Comparison of ENCODE assay signal across 21 cellular contexts in genomic region chr6:11040134-11040533, GRCh38. TPM values are rescaled to one million over a fixed set of nuclear protein-coding genes. Genes with fewer than 3 reads are reported as not detected.
"Had no signal": no experiment of that assay in that cellular context is flagged by ENCODE, and none has a peak within 500 bp of the region (broad histone marks: within the 10 kb centered on the region; RNA-seq: fewer than 3 reads in every experiment).

No MANE protein-coding gene starts in this region.

- H3K36me3 Mint-ChIP-seq: activated naive CD8-positive, alpha-beta T cell had no signal

- H3K36me3 ChIP-seq: ovary, sigmoid colon, thoracic aorta, upper lobe of right lung had no signal

- DNase-seq: activated B cell treated with CpG ODN at 0.5 μM for 24 hours; activated CD4-positive, alpha-beta T cell treated with anti-CD3 and anti-CD28 coated beads for 48 hours; activated CD8-positive, alpha-beta memory T cell treated with anti-CD3 and anti-CD28 coated beads, Interleukin-2, amount 50 U/mL, for 48 hours; activated CD8-positive, alpha-beta T cell treated with anti-CD3 and anti-CD28 coated beads, Interleukin-2, amount 10 ng/mL, durations not matched to agents 7 days and 5 days; activated gamma-delta T cell treated with Interleukin-2 at 50 U/mL for 16 hours; effector memory CD8-positive, alpha-beta T cell; foreskin melanocyte; islet precursor cell; ovary; sigmoid colon; stimulated activated CD4-positive, alpha-beta T cell treated with anti-CD3 and anti-CD28 coated beads, Interleukin-12 subunit alpha, Interleukin-12 subunit beta, amount 100 ng/mL, for 4 hours; stimulated activated CD4-positive, alpha-beta T cell treated with anti-CD3 and anti-CD28 coated beads, Interleukin-2, amount 100 ng/mL, for 24 hours; upper lobe of right lung had no signal

- H3K27ac Mint-ChIP-seq: activated B cell treated with CpG ODN at 0.5 μM for 24 hours; activated CD8-positive, alpha-beta T cell treated with anti-CD3 and anti-CD28 coated beads, Interleukin-2, amount 10 ng/mL, durations not matched to agents 7 days and 5 days; activated naive CD8-positive, alpha-beta T cell; dendritic cell treated with granulocyte-macrophage colony-stimulating factor and Interleukin-4, amounts not matched to agents 40 ng/mL and 50 ng/mL, for 4 days; effector memory CD8-positive, alpha-beta T cell had no signal

- H3K9me3 Mint-ChIP-seq: activated B cell treated with CpG ODN at 0.5 μM for 24 hours; dendritic cell treated with granulocyte-macrophage colony-stimulating factor and Interleukin-4, amounts not matched to agents 40 ng/mL and 50 ng/mL, for 4 days; effector memory CD8-positive, alpha-beta T cell; neural crest cell had no signal

- H3K9me3 ChIP-seq: sigmoid colon, thoracic aorta, upper lobe of right lung had no signal

- ATAC-seq: activated CD8-positive, alpha-beta T cell treated with anti-CD3 and anti-CD28 coated beads, Interleukin-2, amount 10 ng/mL, durations not matched to agents 7 days and 5 days; effector memory CD8-positive, alpha-beta T cell; upper lobe of right lung had no signal

- H3K4me3 ChIP-seq: ovary, sigmoid colon, thoracic aorta, upper lobe of right lung had no signal

- H3K27ac ChIP-seq: epithelial cell of prostate, ovary, sigmoid colon, thoracic aorta, upper lobe of right lung had no signal

- H3K4me3 Mint-ChIP-seq: activated B cell treated with CpG ODN at 0.5 μM for 24 hours; activated CD8-positive, alpha-beta T cell treated with anti-CD3 and anti-CD28 coated beads, Interleukin-2, amount 10 ng/mL, durations not matched to agents 7 days and 5 days; activated naive CD8-positive, alpha-beta T cell; dendritic cell treated with granulocyte-macrophage colony-stimulating factor and Interleukin-4, amounts not matched to agents 40 ng/mL and 50 ng/mL, for 4 days; effector memory CD8-positive, alpha-beta T cell; neural crest cell had no signal

- H3K4me1 ChIP-seq: upper lobe of right lung had no signal

RNA-seq across cellular contexts. Expression of gene ELOVL2, which starts 4.0 kb away (rescaled TPM):
- total RNA-seq: activated B cell treated with CpG ODN at 0.5 μM for 24 hours; activated CD8-positive, alpha-beta T cell treated with anti-CD3 and anti-CD28 coated beads, Interleukin-2, amount 10 ng/mL, durations not matched to agents 7 days and 5 days; lung microvascular endothelial cell; pulmonary artery endothelial cell; T-helper 1 cell treated with Interleukin-12 subunit alpha and Interleukin-12 subunit beta and Interleukin-4 antibody, amounts not matched to agents 30 ng/mL and 1 ng/mL, for 36 hours had no signal
